In the genomic region with DNA sequence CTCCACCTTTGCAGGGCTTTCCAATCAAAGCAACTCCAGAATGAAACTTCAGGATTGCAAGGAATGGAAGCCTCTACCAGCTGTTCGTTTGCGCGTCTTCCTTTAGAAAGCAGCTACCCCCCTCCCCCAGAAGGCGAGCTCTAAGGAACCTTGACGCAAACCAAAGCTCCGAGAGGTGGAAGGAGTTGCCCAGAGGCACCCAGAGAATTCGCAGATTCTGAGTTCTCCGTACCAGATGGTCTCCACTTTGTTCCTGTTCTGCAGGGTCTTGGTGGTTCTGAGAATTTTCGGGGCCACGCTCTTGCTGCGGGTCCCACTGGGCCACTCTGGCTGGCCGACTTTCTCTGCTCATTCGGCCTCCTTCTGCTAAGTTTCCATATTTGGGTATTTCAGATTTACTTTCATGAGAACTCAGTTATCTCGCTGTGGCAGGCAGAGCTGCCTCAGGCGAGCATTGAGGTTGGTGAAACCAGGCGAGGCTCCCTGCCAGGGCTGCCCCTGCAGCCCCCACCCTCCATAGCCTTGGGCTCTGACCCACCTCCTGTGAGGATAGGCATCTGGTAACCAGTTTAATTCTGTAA, we compare ENCODE assay signal across 8 cellular contexts. TPM values are rescaled to one million over a fixed set of nuclear protein-coding genes. Genes with fewer than 3 reads are reported as not detected.
DNase-seq lines count a peak whose midpoint lies in the region; ATAC-seq and TF ChIP-seq lines count a peak whose summit lies in the region.

No MANE protein-coding gene starts in this region.

- no peak for TF ChIP-seq CTCF in NB4 (IDR thresholded peaks at IDR 0.05; ENCODE audit: low read depth, low read length)
- TF ChIP-seq CTCF in adrenal gland (IDR thresholded peaks at IDR 0.05) = no peak
- TF ChIP-seq CTCF in smooth muscle cell (IDR thresholded peaks at IDR 0.05; ENCODE audit: borderline replicate concordance, insufficient read depth, poor library complexity, severe bottlenecking) = no peak

- peaks cover 46% of the 10 kb centered on the region for H4K20me1 ChIP-seq in smooth muscle cell (ENCODE audit: low read depth)

- intact Hi-C loops in adrenal gland (cut with DNase I) = loop anchor here (10.0 kb wide), 2 partner anchors 57 to 187 kb away; no protein-coding TSS in a partner anchor

- peak overlapping the region; percentile 52 for H3K4me3 ChIP-seq in NB4 (ENCODE audit: low read depth, low read length)
- peak overlapping the region; percentile 10 to 95 (median 46) for H3K4me3 ChIP-seq in adrenal gland
- peak overlapping the region; percentile 72 for H3K4me3 ChIP-seq in iPS-15b (ENCODE audit: low read depth, low read length)
- peak overlapping the region; percentile 89 for H3K4me3 ChIP-seq in smooth muscle cell

- ATAC-seq in GM21717 (IDR thresholded peaks at IDR 0.05; ENCODE audit: unreplicated experiment) = peak; percentile 38

- peak overlapping the region; percentile 65 for H2AFZ ChIP-seq in smooth muscle cell (ENCODE audit: low read depth)

- H3K9ac ChIP-seq in iPS-15b (ENCODE audit: low read depth, low read length) = peak overlapping the region; percentile 62
- H3K9ac ChIP-seq in smooth muscle cell (ENCODE audit: low read depth) = peak overlapping the region; percentile 0

- TF ChIP-seq POLR2A in NB4 (IDR thresholded peaks at IDR 0.05; ENCODE audit: extremely low read depth, insufficient read length) (no peak), adrenal gland (IDR thresholded peaks at IDR 0.05) (no peak)

- H3K9me3 ChIP-seq in adrenal gland (replicated peaks in 1 of 3) (no peaks in the 10 kb centered on the region), iPS-15b (ENCODE audit: control insufficient read depth, insufficient read depth, low read length) (no peaks in the 10 kb centered on the region), smooth muscle cell (replicated peaks; ENCODE audit: low read depth) (no peaks in the 10 kb centered on the region)

- DNase-seq in NCI-H1694 (lab: John Stamatoyannopoulos, UW) = peak; percentile 33
- DNase-seq in NCI-H1694 treated with DMSO at 0.1 percent for 48 hours (lab: John Stamatoyannopoulos, UW) = no peak
- DNase-seq in NB4 (ENCODE audit: low read depth) = peak; percentile 37
- peak in 6 of 7 donors; percentile 39 to 64 (median 48) for DNase-seq in adrenal gland
- no peak for DNase-seq in smooth muscle cell (lab: John Stamatoyannopoulos, UW; ENCODE audit: unreplicated experiment)
- no peak for DNase-seq in DMS79 treated with DMSO at 0.1 percent for 48 hours (lab: John Stamatoyannopoulos, UW)

- H3K27me3 ChIP-seq in adrenal gland = no peaks in the 10 kb centered on the region
- H3K27me3 ChIP-seq in iPS-15b (ENCODE audit: control insufficient read depth, insufficient read depth, low read length) = peaks cover 8% of the 10 kb centered on the region
- no peaks in the 10 kb centered on the region for H3K27me3 ChIP-seq in smooth muscle cell (ENCODE audit: low read depth)

- peak overlapping the region; percentile 88 for H3K4me2 ChIP-seq in smooth muscle cell

- no peaks in the 10 kb centered on the region for H3F3A ChIP-seq in smooth muscle cell (ENCODE audit: low read depth)

- H3K36me3 ChIP-seq in adrenal gland (replicated peaks in 1 of 2) (no peaks in the 10 kb centered on the region), iPS-15b (ENCODE audit: control insufficient read depth, insufficient read depth, low read length) (no peaks in the 10 kb centered on the region), smooth muscle cell (ENCODE audit: low read depth) (no peaks in the 10 kb centered on the region)

- H3K27ac ChIP-seq in adrenal gland = peak overlapping the region in 3 of 5 donors; percentile 70 to 84 (median 74)
- no peak overlapping the region for H3K27ac ChIP-seq in smooth muscle cell (ENCODE audit: low read depth)

- 4 to 7% (median 7%) methylated on average over 10 to 16 of the region's 16 CpGs for WGBS in adrenal gland, 4 donors
- WGBS in smooth muscle cell (ENCODE audit: low lambda C conversion rate) = 3% methylated on average over 16 of the region's 16 CpGs

- H3K4me1 ChIP-seq in adrenal gland (replicated peaks in 1 of 2) = peaks cover 14 to 29% of the 10 kb centered on the region in 2 donors
- peaks cover 18% of the 10 kb centered on the region for H3K4me1 ChIP-seq in iPS-15b (ENCODE audit: control insufficient read depth, insufficient read depth, low read length)
- peaks cover 4% of the 10 kb centered on the region for H3K4me1 ChIP-seq in smooth muscle cell (ENCODE audit: low read depth)

- H3K79me2 ChIP-seq in smooth muscle cell (ENCODE audit: low read depth) = peaks cover 49% of the 10 kb centered on the region

RNA-seq across cellular contexts. Expression of gene TRAF5, which starts 0.8 kb away (rescaled TPM):
- total RNA-seq in adrenal gland (10 to 100 TPM in 1 of 8 donors, 1 to 10 TPM in 7; 1.0 to 13.5 (median 6.4) TPM), smooth muscle cell (15.0 and 18.7 TPM in 2 replicates)
- polyA plus RNA-seq in adrenal gland (10 to 100 TPM in 1 of 3 donors, 1 to 10 TPM in 2; 3.8 to 16.7 (median 9.3) TPM), smooth muscle cell (6.1 and 10.2 TPM in 2 replicates)

Comparison
In these comparisons a context has a peak if more than half of its experiments do, and no peak if none do; other contexts are left out.
1. DNase-seq: peak in NCI-H1694 (single experiment), NB4 (single experiment) and adrenal gland (6 of 7); none in NCI-H1694 treated with DMSO at 0.1 percent for 48 hours (single experiment), smooth muscle cell (single experiment) and DMS79 treated with DMSO at 0.1 percent for 48 hours (single experiment).
2. Peak in every context shown above with its lines, with median percentiles within 50 percentile points of each other: H3K4me3 ChIP-seq.